30 cellular contexts compared by ENCODE assay signal in genomic region chr6:48998574-48998973, GRCh38.
"Had no signal": no experiment of that assay in that cellular context is flagged by ENCODE, and none has a peak within 500 bp of the region (broad histone marks: within the 10 kb centered on the region; RNA-seq: fewer than 3 reads in every experiment).

No MANE protein-coding gene starts in this region.

- H3K36me3 ChIP-seq: ascending aorta, breast epithelium, cardiac muscle cell, esophagus squamous epithelium, WERI-Rb-1 had no signal

- H3K9me3 ChIP-seq: ascending aorta, breast epithelium, esophagus squamous epithelium had no signal

- DNase-seq: activated CD4-positive, alpha-beta memory T cell treated with anti-CD3 and anti-CD28 coated beads for 36 hours; activated CD4-positive, alpha-beta T cell treated with anti-CD3 and anti-CD28 coated beads for 36 hours; activated CD4-positive, alpha-beta T cell treated with anti-CD3 and anti-CD28 coated beads, Interleukin-2, amount 10 ng/mL, durations not matched to agents 24 days and 14 days; activated CD4-positive, CD25-positive, alpha-beta regulatory T cell; activated CD4-positive, CD25-positive, alpha-beta regulatory T cell treated with anti-CD3 and anti-CD28 coated beads, Interleukin-2, amount 50 U/mL, for 72 hours; activated CD8-positive, alpha-beta memory T cell treated with anti-CD3 and anti-CD28 coated beads, Interleukin-2, amount 10 ng/mL, durations not matched to agents 7 days and 5 days; activated CD8-positive, alpha-beta memory T cell treated with anti-CD3 and anti-CD28 coated beads, Interleukin-2, amount 50 U/mL, for 4 hours; activated CD8-positive, alpha-beta T cell treated with anti-CD3 and anti-CD28 coated beads, Interleukin-2, amount 10 ng/mL, durations not matched to agents 7 days and 5 days; activated gamma-delta T cell; activated naive CD4-positive, alpha-beta T cell; activated naive CD4-positive, alpha-beta T cell treated with anti-CD3 and anti-CD28 coated beads, Interleukin-2, amount 10 ng/mL, durations not matched to agents 7 days and 5 days; activated naive CD8-positive, alpha-beta T cell treated with anti-CD3 and anti-CD28 coated beads, Interleukin-2, amount 10 ng/mL, durations not matched to agents 7 days and 5 days; activated T-cell treated with anti-CD3 and anti-CD28 coated beads, Interleukin-2, amount 50 U/mL, for 1 hour; activated T-cell treated with anti-CD3 and anti-CD28 coated beads, Interleukin-2, amount 50 U/mL, for 48 hours; central memory CD4-positive, alpha-beta T cell; cerebellar nuclear complex; effector CD4-positive, alpha-beta T cell; effector memory CD8-positive, alpha-beta T cell; esophagus squamous epithelium; foreskin melanocyte; head of caudate nucleus; T-helper 2 cell; WERI-Rb-1 had no signal

- H3K27me3 ChIP-seq: ascending aorta, breast epithelium, cardiac muscle cell, esophagus squamous epithelium had no signal

- H3K4me3 ChIP-seq: ascending aorta, breast epithelium, cardiac muscle cell, coronary artery, esophagus squamous epithelium had no signal

- ATAC-seq: activated CD4-positive, alpha-beta T cell treated with anti-CD3 and anti-CD28 coated beads for 36 hours; activated CD8-positive, alpha-beta memory T cell treated with anti-CD3 and anti-CD28 coated beads, Interleukin-2, amount 10 ng/mL, durations not matched to agents 7 days and 5 days; activated CD8-positive, alpha-beta T cell treated with anti-CD3 and anti-CD28 coated beads, Interleukin-2, amount 10 ng/mL, durations not matched to agents 7 days and 5 days; activated naive CD4-positive, alpha-beta T cell treated with anti-CD3 and anti-CD28 coated beads, Interleukin-2, amount 50 U/mL, for 72 hours; effector memory CD8-positive, alpha-beta T cell had no signal

- H3K27ac ChIP-seq: ascending aorta, breast epithelium, cardiac muscle cell, coronary artery, epithelial cell of prostate, esophagus squamous epithelium, WERI-Rb-1 had no signal

- FAIRE-seq: endothelial cell of umbilical vein had no signal

- H3K4me1 ChIP-seq: breast epithelium had no signal
